ENCODE assay signal across 8 cellular contexts in genomic region chr9:96777539-96777864, GRCh38. TPM values are rescaled to one million over a fixed set of nuclear protein-coding genes. Genes with fewer than 3 reads are reported as not detected.
DNase-seq lines count a peak whose midpoint lies in the region; ATAC-seq and TF ChIP-seq lines count a peak whose summit lies in the region.

No MANE protein-coding gene starts in this region.

- H3K4me3 ChIP-seq in DND-41 (ENCODE audit: low read depth in 1 of 2, low read length in 2 of 2) (peak overlapping the region; percentile 78 to 97; a peak in 3 of 4 replicates), HL-60 (replicated peaks; ENCODE audit: insufficient read depth, low read length) (peak overlapping the region; percentile 56), brain microvascular endothelial cell (ENCODE audit: low read depth, low read length) (peak overlapping the region; percentile 82), mucosa of descending colon (peak overlapping the region; percentile 36)

- DNase-seq in DND-41 (no peak), HL-60 (ENCODE audit: low read depth in 1 of 2, low spot score in 1 of 2) (no peak), brain microvascular endothelial cell (no peak), mucosa of descending colon (no peak), KG1 (lab: John Stamatoyannopoulos, UW) (no peak), A172 (ENCODE audit: low spot score) (no peak), AG08395 (ENCODE audit: low spot score) (no peak)

- in situ Hi-C loops in brain microvascular endothelial cell (cut with HindIII; ENCODE audit: low pct_ligation_motif_present, low sequenced_read_pairs): no loop called here

- intact Hi-C loops in mucosa of descending colon (cut with DNase I, micrococcal nuclease): no loop called here

- peak overlapping the region; percentile 99 for H2AFZ ChIP-seq in DND-41 (ENCODE audit: low read depth, low read length)

- peaks cover 34% of the 10 kb centered on the region for H3K36me3 ChIP-seq in DND-41 (ENCODE audit: insufficient read depth, low read length)
- peaks cover 17% of the 10 kb centered on the region for H3K36me3 ChIP-seq in brain microvascular endothelial cell (replicated peaks)
- no peaks in the 10 kb centered on the region for H3K36me3 ChIP-seq in mucosa of descending colon (ENCODE audit: low read depth)

- peak overlapping the region; percentile 79 for H3K27ac ChIP-seq in DND-41 (ENCODE audit: low read length)
- peak overlapping the region; percentile 66 for H3K27ac ChIP-seq in HL-60 (replicated peaks)
- peak overlapping the region; percentile 2 for H3K27ac ChIP-seq in brain microvascular endothelial cell

- H3K4me1 ChIP-seq in DND-41 (ENCODE audit: insufficient read depth, low read length) (peaks cover 25% of the 10 kb centered on the region), mucosa of descending colon (ENCODE audit: low read depth) (peaks cover 6% of the 10 kb centered on the region)

- no peaks in the 10 kb centered on the region for H4K20me1 ChIP-seq in DND-41 (ENCODE audit: insufficient read depth, low read length)

- no peak for ATAC-seq in DND-41 (ENCODE audit: insufficient read depth, low read depth)
- ATAC-seq in mucosa of descending colon: no peak
- ATAC-seq in HG03139 (IDR thresholded peaks at IDR 0.05; ENCODE audit: unreplicated experiment): no peak

- H3K27me3 ChIP-seq in DND-41 (ENCODE audit: insufficient read depth, low read length, poor library complexity) (no peaks in the 10 kb centered on the region), HL-60 (ENCODE audit: insufficient read depth, poor library complexity, severe bottlenecking) (no peaks in the 10 kb centered on the region), brain microvascular endothelial cell (replicated peaks) (no peaks in the 10 kb centered on the region)

- peak overlapping the region; percentile 71 for H3K9ac ChIP-seq in DND-41 (ENCODE audit: low read depth, low read length)

- TF ChIP-seq CTCF in DND-41 (IDR thresholded peaks at IDR 0.05; ENCODE audit: borderline replicate concordance, extremely low read depth, low read length, poor library complexity, severe bottlenecking): no peak
- no peak for TF ChIP-seq CTCF in HL-60 (IDR thresholded peaks at IDR 0.05; ENCODE audit: insufficient read depth, low read length)
- TF ChIP-seq CTCF in brain microvascular endothelial cell (IDR thresholded peaks at IDR 0.05; ENCODE audit: low read depth, low read length, missing control alignments): no peak
- no peak for TF ChIP-seq CTCF in mucosa of descending colon (IDR thresholded peaks at IDR 0.05)

- peak overlapping the region; percentile 86 for H3K4me2 ChIP-seq in DND-41 (ENCODE audit: insufficient read depth, low read length)

- H3K79me2 ChIP-seq in DND-41 (ENCODE audit: insufficient read depth, low read length): peaks cover 24% of the 10 kb centered on the region

- H3K9me3 ChIP-seq in DND-41 (ENCODE audit: insufficient read depth, low read length, severe bottlenecking) (peaks cover 2% of the 10 kb centered on the region), mucosa of descending colon (no peaks in the 10 kb centered on the region)

RNA-seq across cellular contexts. Expression of gene ZNF510, which starts 0.4 kb away (rescaled TPM):
- 10 to 100 TPM in 1 of 3 donors, 1 to 10 TPM in 2; 7.5 to 13.5 (median 7.8) TPM for total RNA-seq in mucosa of descending colon
- 5.2 and 6.0 TPM in 2 replicates for total RNA-seq in A172 (2014; rRNA removed; shearing (Covaris generic))

Comparison
In these comparisons a context has a peak if more than half of its experiments do, and no peak if none do; other contexts are left out.
1. H3K27ac ChIP-seq: peak in every context shown above with its lines; median percentile 79 in DND-41; 66 in HL-60; 2 in brain microvascular endothelial cell.
2. H3K4me3 ChIP-seq: peak in every context shown above with its lines; median percentile 88 in DND-41; 82 in brain microvascular endothelial cell; 56 in HL-60; 36 in mucosa of descending colon.